ENCODE assay signal across 8 cellular contexts in the genomic region with DNA sequence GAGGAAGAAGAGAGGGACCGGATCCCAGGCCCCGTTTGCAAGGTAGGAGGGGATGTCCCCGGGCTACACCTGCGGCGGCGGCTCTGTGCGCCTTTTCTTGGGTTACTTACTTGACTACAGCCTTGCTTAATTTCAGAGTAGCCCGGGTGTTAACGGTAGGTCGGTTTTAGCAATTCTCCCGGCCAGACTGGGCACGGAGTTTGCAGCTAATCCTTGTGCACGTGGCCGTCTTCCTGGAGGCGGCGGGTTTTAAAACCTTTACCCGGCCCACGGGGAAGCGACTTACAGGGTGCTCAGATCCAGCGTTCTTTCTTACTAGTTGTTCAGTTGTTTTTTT. TPM values are rescaled to one million over a fixed set of nuclear protein-coding genes. Genes with fewer than 3 reads are reported as not detected.
A peak's percentile ranks its signal among the peaks of the same experiment; 100 is the strongest.
DNase-seq lines count a peak whose midpoint lies in the region; ATAC-seq, FAIRE-seq and TF ChIP-seq lines count a peak whose summit lies in the region.

No MANE protein-coding gene starts in this region.

- H3K4ac ChIP-seq in mesenchymal stem cell (ENCODE audit: low read depth in 1 of 2, low read length in 2 of 2): peak overlapping the region in 1 of 2 experiments; percentile 62

- H3K9me3 ChIP-seq in astrocyte (ENCODE audit: insufficient read depth, low read depth, low read length) (no peaks in the 10 kb centered on the region), mesenchymal stem cell (ENCODE audit: control insufficient read depth, low read length) (no peaks in the 10 kb centered on the region)

- no peak overlapping the region for H3K4me3 Mint-ChIP-seq in astrocyte (ENCODE audit: unreplicated experiment)

- H4K20me1 ChIP-seq in astrocyte (ENCODE audit: insufficient read depth, low read length): peaks cover 8% of the 10 kb centered on the region

- peak overlapping the region; percentile 46 to 70 for H3K18ac ChIP-seq in mesenchymal stem cell (ENCODE audit: low read depth in 1 of 2, low read length in 2 of 2)

- peaks cover 15% of the 10 kb centered on the region for H3K4me1 Mint-ChIP-seq in astrocyte (ENCODE audit: low read depth, unreplicated experiment)

- H3K27me3 ChIP-seq in astrocyte (ENCODE audit: insufficient read depth, low read length) (no peaks in the 10 kb centered on the region), mesenchymal stem cell (ENCODE audit: control insufficient read depth in 1 of 2, insufficient read depth in 1 of 2, low read length in 2 of 2) (no peaks in the 10 kb centered on the region)

- DNase-seq in Right ventricle myocardium superior (no peak), cardiac septum (ENCODE audit: low spot score) (no peak), astrocyte (ENCODE audit: low read depth) (no peak), mesenchymal stem cell (no peak), D721Med (ENCODE audit: insufficient read length, low spot score) (no peak), NCI-H2081 treated with DMSO at 0.1 percent for 48 hours (lab: John Stamatoyannopoulos, UW) (no peak), activated gamma-delta T cell (lab: John Stamatoyannopoulos, UW) (no peak)

- H2BK5ac ChIP-seq in mesenchymal stem cell (ENCODE audit: low read depth, low read length, poor library complexity, severe bottlenecking): peak overlapping the region; percentile 3

- no peak overlapping the region for H3K27ac Mint-ChIP-seq in astrocyte (ENCODE audit: unreplicated experiment)

- H2BK12ac ChIP-seq in mesenchymal stem cell (ENCODE audit: low read length in 2 of 2): no peak overlapping the region

- peak overlapping the region; percentile 90 for H3K4me2 ChIP-seq in astrocyte (ENCODE audit: low read length)
- peak overlapping the region; percentile 85 for H3K4me2 ChIP-seq in mesenchymal stem cell (ENCODE audit: low read length, poor library complexity, severe bottlenecking)

- H2BK15ac ChIP-seq in mesenchymal stem cell (ENCODE audit: low read depth, poor library complexity, severe bottlenecking): no peak overlapping the region

- peak overlapping the region in 1 of 2 experiments; percentile 45 for H3K14ac ChIP-seq in mesenchymal stem cell (ENCODE audit: low read length in 2 of 2)

- H3K36me3 ChIP-seq in astrocyte (ENCODE audit: insufficient read depth, low read length) (peaks cover 30% of the 10 kb centered on the region), mesenchymal stem cell (ENCODE audit: control insufficient read depth in 1 of 2, insufficient read depth in 2 of 2, low read depth in 1 of 2, low read length in 2 of 2) (peaks cover 4 to 32% of the 10 kb centered on the region in 2 experiments)

- FAIRE-seq in astrocyte (lab: Jason Lieb, UNC) (no peak), D721Med (lab: Jason Lieb, UNC) (no peak)

- peaks cover 5% of the 10 kb centered on the region for H3K79me1 ChIP-seq in mesenchymal stem cell (replicated peaks; ENCODE audit: low read length, poor library complexity, severe bottlenecking)

- peak overlapping the region in 1 of 2 experiments; percentile 20 for H3K23ac ChIP-seq in mesenchymal stem cell (ENCODE audit: low read length in 2 of 2)

- H2AFZ ChIP-seq in astrocyte (ENCODE audit: low read depth, low read length) (peak overlapping the region; percentile 95), mesenchymal stem cell (ENCODE audit: low read depth, low read length) (peak overlapping the region; percentile 48)

- H4K91ac ChIP-seq in mesenchymal stem cell (ENCODE audit: low read length): peak overlapping the region; percentile 75

- ATAC-seq in Right ventricle myocardium superior (ENCODE audit: poor library complexity) (peak; percentile 16), HG03045 (IDR thresholded peaks at IDR 0.05; ENCODE audit: unreplicated experiment) (peak; percentile 14)

- peak overlapping the region; percentile 88 for H3K27ac ChIP-seq in astrocyte (ENCODE audit: low read depth, low read length)
- peak overlapping the region; percentile 68 for H3K27ac ChIP-seq in mesenchymal stem cell (ENCODE audit: low read length, poor library complexity, severe bottlenecking)

- H3K9ac ChIP-seq in astrocyte (ENCODE audit: low read length): peak overlapping the region; percentile 96
- peak overlapping the region; percentile 95 for H3K9ac ChIP-seq in mesenchymal stem cell (ENCODE audit: low read length)

- no peak overlapping the region for H2BK120ac ChIP-seq in mesenchymal stem cell (ENCODE audit: low read depth, low read length)

- H3K36me3 Mint-ChIP-seq in astrocyte (ENCODE audit: low read depth, unreplicated experiment): peaks cover 2% of the 10 kb centered on the region

- peak overlapping the region; percentile 90 for H4K8ac ChIP-seq in mesenchymal stem cell (ENCODE audit: low read length)

- WGBS in mesenchymal stem cell: under 1% methylated on average over 20 of the region's 20 CpGs

- TF ChIP-seq CTCF in astrocyte (IDR thresholded peaks at IDR 0.05; ENCODE audit: insufficient read depth, low read depth, low read length) (no peak), D721Med (IDR thresholded peaks at IDR 0.05; ENCODE audit: insufficient read depth, missing control alignments) (no peak)

- peak overlapping the region; percentile 99 for H3K4me3 ChIP-seq in astrocyte (ENCODE audit: insufficient read depth, low read depth, low read length)
- peak overlapping the region; percentile 86 to 97 for H3K4me3 ChIP-seq in mesenchymal stem cell (ENCODE audit: insufficient read depth in 1 of 2, low read depth in 1 of 2, low read length in 2 of 2)

- no peak overlapping the region for H2AK5ac ChIP-seq in mesenchymal stem cell (ENCODE audit: low read length, severe bottlenecking)

- peaks cover 22% of the 10 kb centered on the region for H3K4me1 ChIP-seq in astrocyte (ENCODE audit: insufficient read depth, low read length)
- peaks cover 2% of the 10 kb centered on the region for H3K4me1 ChIP-seq in mesenchymal stem cell (ENCODE audit: control insufficient read depth, insufficient read depth, low read depth, low read length)

- intact Hi-C loops in Right ventricle myocardium superior (cut with DNase I): loop anchor here (10.0 kb wide), 1 partner anchor 1471 kb away; the partner anchor contains the start of gene TARS1
- intact Hi-C loops in cardiac septum (cut with DNase I): loop anchor here (1.0 kb wide), 1 partner anchor 13 kb away; the partner anchor contains the start of gene DNAJC21

- H3K27me3 Mint-ChIP-seq in astrocyte (ENCODE audit: low read depth, unreplicated experiment): no peaks in the 10 kb centered on the region

- no peaks in the 10 kb centered on the region for H3K9me3 Mint-ChIP-seq in astrocyte (ENCODE audit: unreplicated experiment)

- H3K79me2 ChIP-seq in astrocyte (ENCODE audit: insufficient read depth, low read length): peaks cover 85% of the 10 kb centered on the region

RNA-seq across cellular contexts. Expression of gene BRIX1, which starts 0.3 kb away (rescaled TPM):
- total RNA-seq in Right ventricle myocardium superior: 9.0 TPM
- 14.6 TPM for total RNA-seq in cardiac septum
- total RNA-seq in astrocyte: 27.3 and 28.6 TPM in 2 replicates
- 25.6 TPM for polyA plus RNA-seq in mesenchymal stem cell (2013, experiment 1 of 2)
- polyA plus RNA-seq in mesenchymal stem cell (2013, experiment 2 of 2): 24.6 TPM

RNA-seq across cellular contexts. Expression of gene RAD1, which starts 0.5 kb away (rescaled TPM):
- 21.5 TPM for total RNA-seq in Right ventricle myocardium superior
- 23.4 TPM for total RNA-seq in cardiac septum
- total RNA-seq in astrocyte: 19.7 and 20.2 TPM in 2 replicates
- 26.1 TPM for polyA plus RNA-seq in mesenchymal stem cell (2013, experiment 1 of 2)
- polyA plus RNA-seq in mesenchymal stem cell (2013, experiment 2 of 2): 28.5 TPM

RNA-seq across cellular contexts. Expression of gene DNAJC21, which starts 13.5 kb away (rescaled TPM):
- 50.3 TPM for total RNA-seq in Right ventricle myocardium superior
- 68.4 TPM for total RNA-seq in cardiac septum
- 58.9 and 66.4 TPM in 2 replicates for total RNA-seq in astrocyte
- polyA plus RNA-seq in mesenchymal stem cell (2013, experiment 1 of 2): 44.8 TPM
- polyA plus RNA-seq in mesenchymal stem cell (2013, experiment 2 of 2): 43.8 TPM
